ENCODE assay signal across 24 cellular contexts in the genomic region with DNA sequence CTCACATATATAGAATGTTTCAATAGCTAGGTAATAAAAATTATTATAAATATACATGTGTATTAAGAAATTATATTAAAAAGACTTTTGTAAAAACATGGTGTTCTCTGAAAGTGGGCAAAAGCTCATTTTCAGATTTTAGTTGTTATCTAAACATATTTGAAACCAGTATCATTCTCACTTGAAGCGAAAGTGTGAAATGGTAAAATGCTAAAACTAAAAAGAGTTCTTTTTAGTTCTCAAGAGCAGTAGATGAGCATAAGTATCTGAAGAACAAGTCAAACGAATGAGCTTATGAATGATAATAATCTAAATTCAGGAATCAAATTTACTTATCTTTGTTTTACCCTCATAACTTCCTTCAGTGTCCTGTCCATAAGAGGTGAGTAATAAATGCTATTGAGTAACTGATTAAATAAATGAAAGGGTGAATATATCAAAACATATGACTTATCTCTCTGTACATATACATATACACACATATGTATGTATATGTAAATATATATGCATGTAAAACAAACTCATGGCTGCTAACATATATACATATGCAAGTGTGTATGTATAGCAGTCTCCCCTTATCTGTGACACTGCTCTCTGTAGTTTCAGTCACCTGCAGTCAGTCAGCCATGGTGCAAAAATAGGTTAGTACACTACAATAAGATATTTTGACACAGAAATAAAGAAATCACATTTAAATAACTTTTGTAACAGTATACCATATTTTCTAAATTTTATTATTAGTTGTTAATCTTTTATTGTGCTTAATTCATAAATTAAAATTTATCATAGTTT.
"Had no signal": no experiment of that assay in that cellular context is flagged by ENCODE, and none has a peak within 500 bp of the region (broad histone marks: within the 10 kb centered on the region; RNA-seq: fewer than 3 reads in every experiment).

No MANE protein-coding gene starts in this region.

- H3K4me1 ChIP-seq: neural progenitor cell, parathyroid adenoma, psoas muscle, right lobe of liver, sigmoid colon, stomach, tibial artery, transverse colon, upper lobe of right lung, uterus had no signal

- H3K79me2 ChIP-seq: parathyroid adenoma had no signal

- H3K27ac ChIP-seq: neural progenitor cell, ovary, parathyroid adenoma, psoas muscle, right lobe of liver, sigmoid colon, stomach, thoracic aorta, tibial artery, transverse colon, upper lobe of right lung, uterus had no signal

- H3K4me3 ChIP-seq: neural progenitor cell, ovary, psoas muscle, right lobe of liver, sigmoid colon, stomach, thoracic aorta, tibial artery, transverse colon, upper lobe of right lung, uterus had no signal

- H3K36me3 ChIP-seq: neural progenitor cell, ovary, right lobe of liver, sigmoid colon, stomach, thoracic aorta, tibial artery, transverse colon, upper lobe of right lung, uterus had no signal

- H3K27me3 ChIP-seq: neural progenitor cell, ovary, right lobe of liver, sigmoid colon, stomach, tibial artery, transverse colon, upper lobe of right lung, uterus had no signal

- H3K9me3 ChIP-seq: ovary, psoas muscle, right lobe of liver, sigmoid colon, stomach, thoracic aorta, tibial artery, transverse colon, upper lobe of right lung, uterus had no signal

- H3K9ac ChIP-seq: neural progenitor cell, parathyroid adenoma had no signal

- H3K4me2 ChIP-seq: neural progenitor cell had no signal

- H2AFZ ChIP-seq: neural progenitor cell, parathyroid adenoma had no signal

- DNase-seq: natural killer cell; occipital lobe; ovary; posterior cingulate gyrus; psoas muscle; right cardiac atrium; right lobe of liver; sigmoid colon; small intestine; stimulated activated CD4-positive, alpha-beta T cell treated with anti-CD3 and anti-CD28 coated beads, Interleukin-15, amount 100 ng/mL, for 24 hours; stimulated activated CD4-positive, alpha-beta T cell treated with anti-CD3 and anti-CD28 coated beads, Interleukin-2, amount 100 ng/mL, for 24 hours; stimulated activated CD4-positive, alpha-beta T cell treated with anti-CD3 and anti-CD28 coated beads, Interleukin-2, amount 100 ng/mL, for 48 hours; stimulated activated CD4-positive, alpha-beta T cell treated with anti-CD3 and anti-CD28 coated beads, Interleukin-4, amount 100 ng/mL, for 24 hours; stimulated activated naive B cell treated with anti-CD40 and anti-IgM and Interleukin-4, amounts not matched to agents 10 μg/mL and 1 μg/mL and 100 μg/mL, for 72 hours; stimulated activated naive CD4-positive, alpha-beta T cell treated with Interleukin-2 at 50 U/mL for 16 hours; stomach; tibial artery; transverse colon; upper lobe of right lung; uterus had no signal

- ATAC-seq: natural killer cell; psoas muscle; right cardiac atrium; right lobe of liver; stimulated activated effector memory CD8-positive, alpha-beta T cell treated with anti-CD3 and anti-CD28 coated beads, Interleukin-12 subunit alpha, Interleukin-12 subunit beta, amount 100 ng/mL, for 72 hours; stimulated activated naive B cell treated with anti-CD40 and anti-IgM and Interleukin-4, amounts not matched to agents 10 μg/mL and 1 μg/mL and 100 μg/mL, for 72 hours; upper lobe of right lung had no signal
